In genomic region chr16:30395155-30395991, GRCh38 we compare ENCODE assay signal across 1 cellular context.
A peak's percentile ranks its signal among the peaks of the same experiment; 100 is the strongest.
TF ChIP-seq lines count a peak whose summit lies in the region.

ZNF48 (plus strand) TSS chr16:30395420; CDS start chr16:30395795, 375 bp downstream.

TF ChIP-seq in HepG2, 621 proteins besides CTCF, POLR2A, EP300 and RAD21 (continued from another document and continues in another):
- no peak for TF ChIP-seq AKNA (CRISPR knock-in tag; IDR thresholded peaks at IDR 0.05; ENCODE audit: borderline replicate concordance)
- peak; percentile 84 for TF ChIP-seq HOXA3 (CRISPR knock-in tag; IDR thresholded peaks at IDR 0.05)
- TF ChIP-seq, protein P1, sequence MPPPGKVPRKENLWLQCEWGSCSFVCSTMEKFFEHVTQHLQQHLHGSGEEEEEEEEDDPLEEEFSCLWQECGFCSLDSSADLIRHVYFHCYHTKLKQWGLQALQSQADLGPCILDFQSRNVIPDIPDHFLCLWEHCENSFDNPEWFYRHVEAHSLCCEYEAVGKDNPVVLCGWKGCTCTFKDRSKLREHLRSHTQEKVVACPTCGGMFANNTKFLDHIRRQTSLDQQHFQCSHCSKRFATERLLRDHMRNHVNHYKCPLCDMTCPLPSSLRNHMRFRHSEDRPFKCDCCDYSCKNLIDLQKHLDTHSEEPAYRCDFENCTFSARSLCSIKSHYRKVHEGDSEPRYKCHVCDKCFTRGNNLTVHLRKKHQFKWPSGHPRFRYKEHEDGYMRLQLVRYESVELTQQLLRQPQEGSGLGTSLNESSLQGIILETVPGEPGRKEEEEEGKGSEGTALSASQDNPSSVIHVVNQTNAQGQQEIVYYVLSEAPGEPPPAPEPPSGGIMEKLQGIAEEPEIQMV (CRISPR knock-in tag; IDR thresholded peaks at IDR 0.05; ENCODE audit: low read depth): peak; percentile 29
- TF ChIP-seq ZNF589 (CRISPR knock-in tag; conservative IDR thresholded peaks at IDR 0.05): peak; percentile 46; the same call in 1 of the 2 replicates
- TF ChIP-seq ZMYM2 (CRISPR knock-in tag; IDR thresholded peaks at IDR 0.05): no peak; the same call in 1 of the 2 replicates
- TF ChIP-seq ZNF775 (CRISPR knock-in tag; IDR thresholded peaks at IDR 0.05; ENCODE audit: borderline replicate concordance): no peak
- TF ChIP-seq, protein P2, sequence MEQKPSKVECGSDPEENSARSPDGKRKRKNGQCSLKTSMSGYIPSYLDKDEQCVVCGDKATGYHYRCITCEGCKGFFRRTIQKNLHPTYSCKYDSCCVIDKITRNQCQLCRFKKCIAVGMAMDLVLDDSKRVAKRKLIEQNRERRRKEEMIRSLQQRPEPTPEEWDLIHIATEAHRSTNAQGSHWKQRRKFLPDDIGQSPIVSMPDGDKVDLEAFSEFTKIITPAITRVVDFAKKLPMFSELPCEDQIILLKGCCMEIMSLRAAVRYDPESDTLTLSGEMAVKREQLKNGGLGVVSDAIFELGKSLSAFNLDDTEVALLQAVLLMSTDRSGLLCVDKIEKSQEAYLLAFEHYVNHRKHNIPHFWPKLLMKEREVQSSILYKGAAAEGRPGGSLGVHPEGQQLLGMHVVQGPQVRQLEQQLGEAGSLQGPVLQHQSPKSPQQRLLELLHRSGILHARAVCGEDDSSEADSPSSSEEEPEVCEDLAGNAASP (CRISPR knock-in tag; IDR thresholded peaks at IDR 0.05; ENCODE audit: borderline replicate concordance): 0 out of 2 replicates have a peak, but pooled peaks have one; percentile 66
- TF ChIP-seq ZNF318 (CRISPR knock-in tag; IDR thresholded peaks at IDR 0.05): 0 out of 2 replicates have a peak, but pooled peaks have one; percentile 54
- no peak; the same call in 1 of the 2 replicates for TF ChIP-seq ZBTB42 (CRISPR knock-in tag; IDR thresholded peaks at IDR 0.05)
- no peak for TF ChIP-seq RBM22 (optimal IDR thresholded peaks at IDR 0.05; ENCODE audit: low read length)
- TF ChIP-seq NRL (CRISPR knock-in tag; IDR thresholded peaks at IDR 0.05; ENCODE audit: borderline replicate concordance): peak; percentile 59; the same call in 1 of the 2 replicates
- TF ChIP-seq RORA (CRISPR knock-in tag; IDR thresholded peaks at IDR 0.05): no peak
- no peak for TF ChIP-seq ZNF367 (CRISPR knock-in tag; IDR thresholded peaks at IDR 0.05; ENCODE audit: borderline replicate concordance)
- no peak; the same call in 1 of the 2 replicates for TF ChIP-seq ZNF629 (CRISPR knock-in tag; conservative IDR thresholded peaks at IDR 0.05)
- TF ChIP-seq, protein P3, sequence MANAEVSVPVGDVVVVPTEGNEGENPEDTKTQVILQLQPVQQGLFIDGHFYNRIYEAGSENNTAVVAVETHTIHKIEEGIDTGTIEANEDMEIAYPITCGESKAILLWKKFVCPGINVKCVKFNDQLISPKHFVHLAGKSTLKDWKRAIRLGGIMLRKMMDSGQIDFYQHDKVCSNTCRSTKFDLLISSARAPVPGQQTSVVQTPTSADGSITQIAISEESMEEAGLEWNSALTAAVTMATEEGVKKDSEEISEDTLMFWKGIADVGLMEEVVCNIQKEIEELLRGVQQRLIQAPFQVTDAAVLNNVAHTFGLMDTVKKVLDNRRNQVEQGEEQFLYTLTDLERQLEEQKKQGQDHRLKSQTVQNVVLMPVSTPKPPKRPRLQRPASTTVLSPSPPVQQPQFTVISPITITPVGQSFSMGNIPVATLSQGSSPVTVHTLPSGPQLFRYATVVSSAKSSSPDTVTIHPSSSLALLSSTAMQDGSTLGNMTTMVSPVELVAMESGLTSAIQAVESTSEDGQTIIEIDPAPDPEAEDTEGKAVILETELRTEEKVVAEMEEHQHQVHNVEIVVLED (CRISPR knock-in tag; IDR thresholded peaks at IDR 0.05; ENCODE audit: borderline replicate concordance): peak; percentile 90
- TF ChIP-seq KLF13 (CRISPR knock-in tag; IDR thresholded peaks at IDR 0.05): no peak
- TF ChIP-seq, protein P4, sequence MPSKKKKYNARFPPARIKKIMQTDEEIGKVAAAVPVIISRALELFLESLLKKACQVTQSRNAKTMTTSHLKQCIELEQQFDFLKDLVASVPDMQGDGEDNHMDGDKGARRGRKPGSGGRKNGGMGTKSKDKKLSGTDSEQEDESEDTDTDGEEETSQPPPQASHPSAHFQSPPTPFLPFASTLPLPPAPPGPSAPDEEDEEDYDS (CRISPR knock-in tag; IDR thresholded peaks at IDR 0.05): no peak; the same call in 1 of the 2 replicates
- TF ChIP-seq TCF7 (IDR thresholded peaks at IDR 0.05; ENCODE audit: low read depth): no peak
- TF ChIP-seq, protein P5, sequence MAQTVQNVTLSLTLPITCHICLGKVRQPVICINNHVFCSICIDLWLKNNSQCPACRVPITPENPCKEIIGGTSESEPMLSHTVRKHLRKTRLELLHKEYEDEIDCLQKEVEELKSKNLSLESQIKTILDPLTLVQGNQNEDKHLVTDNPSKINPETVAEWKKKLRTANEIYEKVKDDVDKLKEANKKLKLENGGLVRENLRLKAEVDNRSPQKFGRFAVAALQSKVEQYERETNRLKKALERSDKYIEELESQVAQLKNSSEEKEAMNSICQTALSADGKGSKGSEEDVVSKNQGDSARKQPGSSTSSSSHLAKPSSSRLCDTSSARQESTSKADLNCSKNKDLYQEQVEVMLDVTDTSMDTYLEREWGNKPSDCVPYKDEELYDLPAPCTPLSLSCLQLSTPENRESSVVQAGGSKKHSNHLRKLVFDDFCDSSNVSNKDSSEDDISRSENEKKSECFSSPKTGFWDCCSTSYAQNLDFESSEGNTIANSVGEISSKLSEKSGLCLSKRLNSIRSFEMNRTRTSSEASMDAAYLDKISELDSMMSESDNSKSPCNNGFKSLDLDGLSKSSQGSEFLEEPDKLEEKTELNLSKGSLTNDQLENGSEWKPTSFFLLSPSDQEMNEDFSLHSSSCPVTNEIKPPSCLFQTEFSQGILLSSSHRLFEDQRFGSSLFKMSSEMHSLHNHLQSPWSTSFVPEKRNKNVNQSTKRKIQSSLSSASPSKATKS (CRISPR knock-in tag; IDR thresholded peaks at IDR 0.05): no peak
- peak; percentile 38 for TF ChIP-seq SRSF1 (optimal IDR thresholded peaks at IDR 0.05; ENCODE audit: low read depth, low read length)
- no peak for TF ChIP-seq NR2F6 (IDR thresholded peaks at IDR 0.05)
- peak; percentile 71; the same call in 1 of the 2 replicates for TF ChIP-seq NR2F6 (CRISPR knock-in tag; IDR thresholded peaks at IDR 0.05)
- no peak for TF ChIP-seq ZKSCAN8 (CRISPR knock-in tag; IDR thresholded peaks at IDR 0.05; ENCODE audit: borderline replicate concordance)
- TF ChIP-seq ZNF547 (CRISPR knock-in tag; IDR thresholded peaks at IDR 0.05): no peak; the same call in none of the 2 replicates
- peak; percentile 75; the same call in 1 of the 2 replicates for TF ChIP-seq ZNF362 (CRISPR knock-in tag; IDR thresholded peaks at IDR 0.05; ENCODE audit: borderline replicate concordance)
- TF ChIP-seq MIER2 (CRISPR knock-in tag; IDR thresholded peaks at IDR 0.05): peak; percentile 66; the same call in 1 of the 2 replicates
- peak; percentile 69 for TF ChIP-seq HNRNPLL (IDR thresholded peaks at IDR 0.05; ENCODE audit: low read depth, low read length, poor library complexity, severe bottlenecking)
- no peak for TF ChIP-seq KLF15 (CRISPR knock-in tag; IDR thresholded peaks at IDR 0.05; ENCODE audit: borderline replicate concordance)
- TF ChIP-seq, protein P6, sequence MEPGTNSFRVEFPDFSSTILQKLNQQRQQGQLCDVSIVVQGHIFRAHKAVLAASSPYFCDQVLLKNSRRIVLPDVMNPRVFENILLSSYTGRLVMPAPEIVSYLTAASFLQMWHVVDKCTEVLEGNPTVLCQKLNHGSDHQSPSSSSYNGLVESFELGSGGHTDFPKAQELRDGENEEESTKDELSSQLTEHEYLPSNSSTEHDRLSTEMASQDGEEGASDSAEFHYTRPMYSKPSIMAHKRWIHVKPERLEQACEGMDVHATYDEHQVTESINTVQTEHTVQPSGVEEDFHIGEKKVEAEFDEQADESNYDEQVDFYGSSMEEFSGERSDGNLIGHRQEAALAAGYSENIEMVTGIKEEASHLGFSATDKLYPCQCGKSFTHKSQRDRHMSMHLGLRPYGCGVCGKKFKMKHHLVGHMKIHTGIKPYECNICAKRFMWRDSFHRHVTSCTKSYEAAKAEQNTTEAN (CRISPR knock-in tag; conservative IDR thresholded peaks at IDR 0.05): peak; percentile 57; the same call in 1 of the 2 replicates
- TF ChIP-seq ZNF143 (CRISPR knock-in tag; IDR thresholded peaks at IDR 0.05): peak; percentile 45; the same call in 1 of the 2 replicates
